27 cellular contexts compared by ENCODE assay signal in genomic region chr11:75588067-75588481, GRCh38.
"Had no signal": no experiment of that assay in that cellular context is flagged by ENCODE, and none has a peak within 500 bp of the region (broad histone marks: within the 10 kb centered on the region; RNA-seq: fewer than 3 reads in every experiment).

No MANE protein-coding gene starts in this region.

- H3K36me3 Mint-ChIP-seq: activated CD8-positive, alpha-beta memory T cell treated with anti-CD3 and anti-CD28 coated beads, Interleukin-2, amount 10 ng/mL, durations not matched to agents 7 days and 5 days; activated naive CD4-positive, alpha-beta T cell treated with anti-CD3 and anti-CD28 coated beads, Interleukin-2, amount 50 U/mL, for 24 hours; naive B cell had no signal

- H3K27me3 Mint-ChIP-seq: activated CD4-positive, alpha-beta T cell treated with anti-CD3 and anti-CD28 coated beads for 36 hours; activated naive CD4-positive, alpha-beta T cell treated with anti-CD3 and anti-CD28 coated beads, Interleukin-2, amount 50 U/mL, for 24 hours; activated naive CD8-positive, alpha-beta T cell treated with anti-CD3 and anti-CD28 coated beads, Interleukin-2, amount 50 U/mL, for 24 hours had no signal

- H3K27ac Mint-ChIP-seq: activated CD4-positive, alpha-beta T cell treated with anti-CD3 and anti-CD28 coated beads for 36 hours; activated CD8-positive, alpha-beta memory T cell treated with anti-CD3 and anti-CD28 coated beads, Interleukin-2, amount 10 ng/mL, durations not matched to agents 7 days and 5 days; activated CD8-positive, alpha-beta T cell treated with anti-CD3 and anti-CD28 coated beads, Interleukin-2, amount 10 ng/mL, durations not matched to agents 7 days and 5 days; activated naive CD4-positive, alpha-beta T cell treated with anti-CD3 and anti-CD28 coated beads, Interleukin-2, amount 50 U/mL, for 24 hours; activated naive CD8-positive, alpha-beta T cell treated with anti-CD3 and anti-CD28 coated beads, Interleukin-2, amount 50 U/mL, for 24 hours; activated T-helper 2 cell treated with anti-CD3 and anti-CD28 coated beads, Interferon-gamma antibody, Interleukin-2, Interleukin-4, amounts not matched to agents 10 μg/mL and 5 μg/mL and 100 μg/mL, durations not matched to agents 14 hours and 24 hours and 36 hours; brain; endodermal cell; naive B cell; nephron progenitor cell; T-helper 2 cell treated with Interferon-gamma antibody and Interleukin-4, amounts not matched to agents 5 μg/mL and 100 μg/mL, for 36 hours had no signal

- H3K79me2 ChIP-seq: parathyroid adenoma had no signal

- H3K9me3 ChIP-seq: heart left ventricle, psoas muscle, thoracic aorta had no signal

- H3K36me3 ChIP-seq: cardiac muscle cell, heart left ventricle, thoracic aorta had no signal

- DNase-seq: activated CD4-positive, alpha-beta T cell treated with anti-CD3 and anti-CD28 coated beads for 36 hours; activated CD4-positive, CD25-positive, alpha-beta regulatory T cell; activated CD8-positive, alpha-beta memory T cell treated with anti-CD3 and anti-CD28 coated beads, Interleukin-2, amount 10 ng/mL, durations not matched to agents 7 days and 5 days; activated CD8-positive, alpha-beta T cell treated with anti-CD3 and anti-CD28 coated beads, Interleukin-2, amount 10 ng/mL, durations not matched to agents 7 days and 5 days; activated naive CD8-positive, alpha-beta T cell treated with anti-CD3 and anti-CD28 coated beads, Interleukin-2, amount 50 U/mL, for 24 hours; activated T-cell treated with anti-CD3 and anti-CD28 coated beads, Interleukin-2, amount 50 U/mL, for 48 hours; anterior cingulate cortex; endodermal cell; foreskin fibroblast; heart left ventricle; mammary epithelial cell; naive B cell; nephron progenitor cell; psoas muscle; right cardiac atrium; stimulated activated CD4-positive, alpha-beta T cell treated with anti-CD3 and anti-CD28 coated beads, Interleukin-4, amount 100 ng/mL, for 1 hour; stimulated activated naive CD8-positive, alpha-beta T cell treated with anti-CD3 and anti-CD28 coated beads, Interleukin-15, Interleukin-2, amounts not matched to agents 100 U/mL and 50 U/mL, for 24 hours; T-helper 1 cell had no signal

- H3K27ac ChIP-seq: cardiac muscle cell, coronary artery, parathyroid adenoma, psoas muscle, thoracic aorta had no signal

- H3K9ac ChIP-seq: parathyroid adenoma had no signal

- H3K4me3 Mint-ChIP-seq: activated CD4-positive, alpha-beta T cell treated with anti-CD3 and anti-CD28 coated beads for 36 hours; activated CD8-positive, alpha-beta memory T cell treated with anti-CD3 and anti-CD28 coated beads, Interleukin-2, amount 10 ng/mL, durations not matched to agents 7 days and 5 days; activated CD8-positive, alpha-beta T cell treated with anti-CD3 and anti-CD28 coated beads, Interleukin-2, amount 10 ng/mL, durations not matched to agents 7 days and 5 days; activated naive CD4-positive, alpha-beta T cell treated with anti-CD3 and anti-CD28 coated beads, Interleukin-2, amount 50 U/mL, for 24 hours; activated naive CD8-positive, alpha-beta T cell treated with anti-CD3 and anti-CD28 coated beads, Interleukin-2, amount 50 U/mL, for 24 hours; brain; endodermal cell; naive B cell; nephron progenitor cell; T-helper 2 cell treated with Interferon-gamma antibody and Interleukin-4, amounts not matched to agents 5 μg/mL and 100 μg/mL, for 36 hours had no signal

- ATAC-seq: activated CD4-positive, alpha-beta T cell treated with anti-CD3 and anti-CD28 coated beads for 36 hours; activated CD8-positive, alpha-beta memory T cell treated with anti-CD3 and anti-CD28 coated beads, Interleukin-2, amount 10 ng/mL, durations not matched to agents 7 days and 5 days; activated CD8-positive, alpha-beta T cell treated with anti-CD3 and anti-CD28 coated beads, Interleukin-2, amount 10 ng/mL, durations not matched to agents 7 days and 5 days; activated naive CD8-positive, alpha-beta T cell treated with anti-CD3 and anti-CD28 coated beads, Interleukin-2, amount 50 U/mL, for 24 hours; esophagus mucosa; psoas muscle; right cardiac atrium; stimulated activated naive CD8-positive, alpha-beta T cell treated with anti-CD3 and anti-CD28 coated beads, Interleukin-15, Interleukin-2, amounts not matched to agents 100 U/mL and 50 U/mL, for 24 hours had no signal

- H3K4me3 ChIP-seq: cardiac muscle cell, coronary artery, heart left ventricle, psoas muscle, thoracic aorta had no signal

- H3K9me3 Mint-ChIP-seq: activated naive CD4-positive, alpha-beta T cell treated with anti-CD3 and anti-CD28 coated beads, Interleukin-2, amount 50 U/mL, for 24 hours; activated naive CD8-positive, alpha-beta T cell treated with anti-CD3 and anti-CD28 coated beads, Interleukin-2, amount 50 U/mL, for 24 hours; activated T-helper 2 cell treated with anti-CD3 and anti-CD28 coated beads, Interferon-gamma antibody, Interleukin-2, Interleukin-4, amounts not matched to agents 10 μg/mL and 5 μg/mL and 100 μg/mL, durations not matched to agents 14 hours and 24 hours and 36 hours; endodermal cell; naive B cell; nephron progenitor cell; T-helper 2 cell treated with Interferon-gamma antibody and Interleukin-4, amounts not matched to agents 5 μg/mL and 100 μg/mL, for 36 hours had no signal

- H2AFZ ChIP-seq: parathyroid adenoma had no signal

- H3K27me3 ChIP-seq: cardiac muscle cell, heart left ventricle had no signal
